Comparison of ENCODE assay signal across 25 cellular contexts in genomic region chr11:92131289-92131890, GRCh38.
DNase-seq lines count a peak whose midpoint lies in the region; ATAC-seq lines count a peak whose summit lies in the region.
"Had no signal": no experiment of that assay in that cellular context is flagged by ENCODE, and none has a peak within 500 bp of the region (broad histone marks: within the 10 kb centered on the region; RNA-seq: fewer than 3 reads in every experiment).

No MANE protein-coding gene starts in this region.

- peak; percentile 21 for DNase-seq in NCI-H82 (lab: John Stamatoyannopoulos, UW)
- DNase-seq in NCI-H82 treated with DMSO at 0.1 percent for 48 hours (lab: John Stamatoyannopoulos, UW; ENCODE audit: unreplicated experiment), result no peak
- DNase-seq in amniotic epithelial cell (ENCODE audit: low read depth), result peak; percentile 49
- DNase-seq in islet precursor cell, result peak; percentile 65
- no peak for DNase-seq in HK-2 (ENCODE audit: unreplicated experiment)
- DNase-seq in medulla oblongata (ENCODE audit: extremely low spot score), result no peak
- DNase-seq: activated CD4-positive, alpha-beta T cell treated with anti-CD3 and anti-CD28 coated beads, Interleukin-2, amount 50 U/mL, for 1 hour; activated CD8-positive, alpha-beta memory T cell treated with anti-CD3 and anti-CD28 coated beads, Interleukin-2, amount 50 U/mL, for 48 hours; activated gamma-delta T cell; adrenal gland; C1 segment of cervical spinal cord; Calu3; caudate nucleus; dorsolateral prefrontal cortex; left cardiac atrium; NCI-H187 treated with DMSO at 0.1 percent for 48 hours; NCI-H774; PC-9; posterior cingulate gyrus; stimulated activated CD4-positive, alpha-beta T cell treated with anti-CD3 and anti-CD28 coated beads, Interleukin-2, amount 100 ng/mL, for 48 hours; T-helper 2 cell; trophoblast cell had no signal

- ATAC-seq in GM19351 (IDR thresholded peaks at IDR 0.05; ENCODE audit: unreplicated experiment) (no peak), GM21576 (IDR thresholded peaks at IDR 0.05; ENCODE audit: unreplicated experiment) (no peak)
- ATAC-seq: gastrocnemius medialis, left cardiac atrium had no signal

Comparison
In these comparisons a context has a peak if more than half of its experiments do, and no peak if none do; other contexts are left out.
1. DNase-seq: peak in NCI-H82 (single experiment), amniotic epithelial cell (single experiment) and islet precursor cell (single experiment); none in NCI-H82 treated with DMSO at 0.1 percent for 48 hours (single experiment), HK-2 (single experiment) and medulla oblongata (single experiment).